16 cellular contexts compared by ENCODE assay signal in the genomic region with DNA sequence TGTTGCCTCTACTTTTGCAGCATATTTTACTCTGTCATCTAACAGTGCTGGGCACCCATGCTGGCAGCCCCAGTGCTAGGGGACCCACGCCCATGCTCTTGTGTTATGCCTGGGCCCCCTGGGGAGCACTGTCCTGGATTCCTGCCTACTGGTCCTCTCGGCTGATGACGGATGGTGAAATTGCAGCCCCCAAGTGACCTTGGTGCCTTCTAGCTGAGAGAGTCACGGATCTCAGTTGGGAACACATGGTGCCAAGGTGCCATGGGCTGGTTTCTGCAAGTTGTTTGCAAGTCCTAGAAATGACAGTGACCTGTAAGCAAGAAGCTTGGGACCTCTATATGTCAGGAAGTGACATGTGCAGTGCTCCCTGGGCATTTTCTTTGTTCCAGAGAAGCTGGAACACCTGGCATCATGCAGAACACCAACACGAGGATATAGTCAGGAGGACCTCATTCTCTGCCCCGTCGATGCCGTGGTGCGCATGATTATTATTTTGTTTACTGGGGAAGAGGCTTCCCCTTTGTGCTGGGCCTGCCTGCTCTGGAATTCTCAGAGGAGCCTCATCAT.
DNase-seq lines count a peak whose midpoint lies in the region; ATAC-seq and TF ChIP-seq lines count a peak whose summit lies in the region.
"Had no signal": no experiment of that assay in that cellular context is flagged by ENCODE, and none has a peak within 500 bp of the region (broad histone marks: within the 10 kb centered on the region; RNA-seq: fewer than 3 reads in every experiment).

No MANE protein-coding gene starts in this region.

- H3K27ac Mint-ChIP-seq in endothelial cell (ENCODE audit: unreplicated experiment), result no peak overlapping the region
- H3K27ac Mint-ChIP-seq: B cell; CD8-positive, alpha-beta T cell; H9 had no signal

- H3K27me3 ChIP-seq in right lobe of liver, result no peaks in the 10 kb centered on the region

- H3K27me3 Mint-ChIP-seq in endothelial cell (ENCODE audit: unreplicated experiment), result peaks cover 4% of the 10 kb centered on the region
- H3K27me3 Mint-ChIP-seq: B cell had no signal

- H3K4me3 ChIP-seq in right lobe of liver, result no peak overlapping the region

- peak overlapping the region; percentile 34 for H3K27ac ChIP-seq in KOPT-K1 (ENCODE audit: low read depth, low read length, poor library complexity, severe bottlenecking)
- H3K27ac ChIP-seq in right lobe of liver, result peak overlapping the region in 2 of 3 donors; percentile 23 to 40
- H3K27ac ChIP-seq: C4-2B had no signal

- no peaks in the 10 kb centered on the region for H3K9me3 Mint-ChIP-seq in endothelial cell (ENCODE audit: unreplicated experiment)
- H3K9me3 Mint-ChIP-seq: CD8-positive, alpha-beta T cell; H9 had no signal

- no peaks in the 10 kb centered on the region for H3K36me3 Mint-ChIP-seq in endothelial cell (ENCODE audit: low read depth, unreplicated experiment)

- H3K4me3 Mint-ChIP-seq in endothelial cell (ENCODE audit: unreplicated experiment), result no peak overlapping the region
- H3K4me3 Mint-ChIP-seq: B cell; CD8-positive, alpha-beta T cell; H9 had no signal

- peaks cover 9% of the 10 kb centered on the region for H3K36me3 ChIP-seq in KOPT-K1 (ENCODE audit: insufficient read depth, low read length)
- H3K36me3 ChIP-seq in right lobe of liver, result no peaks in the 10 kb centered on the region

- ATAC-seq in Right ventricle myocardium superior (ENCODE audit: poor library complexity), result peak; percentile 29
- ATAC-seq in right lobe of liver, result peak in 1 of 4 donors; percentile 6
- no peak for ATAC-seq in GM21515 (IDR thresholded peaks at IDR 0.05; ENCODE audit: unreplicated experiment)
- ATAC-seq: CD8-positive, alpha-beta T cell had no signal

- 58% methylated on average over 2 of the region's 9 CpGs for WGBS in right lobe of liver (ENCODE audit: insufficient coverage, low coverage, low lambda C conversion rate, missing lambda C conversion rate)

- TF ChIP-seq POLR2A in right lobe of liver (IDR thresholded peaks at IDR 0.05), result no peak

- H3K9me3 ChIP-seq in KOPT-K1 (ENCODE audit: insufficient read depth, low read length, poor library complexity, severe bottlenecking) (no peaks in the 10 kb centered on the region), right lobe of liver (no peaks in the 10 kb centered on the region)

- no peak for TF ChIP-seq CTCF in right lobe of liver (IDR thresholded peaks at IDR 0.05)
- TF ChIP-seq CTCF in endothelial cell (IDR thresholded peaks at IDR 0.05; ENCODE audit: unreplicated experiment), result no peak

- intact Hi-C loops in Right ventricle myocardium superior (cut with DNase I), result no loop called here
- intact Hi-C loops in cardiac septum (cut with DNase I), result no loop called here
- intact Hi-C loops in right lobe of liver (cut with DNase I), result no loop called here

- H3K4me1 Mint-ChIP-seq in endothelial cell (ENCODE audit: unreplicated experiment), result peaks cover 2% of the 10 kb centered on the region
- H3K4me1 Mint-ChIP-seq: B cell had no signal

- DNase-seq in Right ventricle myocardium superior (no peak), cardiac septum (ENCODE audit: low spot score) (no peak), right lobe of liver (no peak), endothelial cell (ENCODE audit: low spot score) (no peak)
- no peak for DNase-seq in stimulated activated CD4-positive, alpha-beta T cell treated with anti-CD3 and anti-CD28 coated beads, Interleukin-4, amount 100 ng/mL, for 1 hour
- DNase-seq: COR-L47, DMS153, DMS79 treated with DMSO at 0.1 percent for 48 hours, GDM1, GOT3, H9 had no signal

- peaks cover 0 to 21% (median 10%) of the 10 kb centered on the region in 4 donors for H3K4me1 ChIP-seq in right lobe of liver
